Comparison of ENCODE assay signal across 8 cellular contexts in the genomic region with DNA sequence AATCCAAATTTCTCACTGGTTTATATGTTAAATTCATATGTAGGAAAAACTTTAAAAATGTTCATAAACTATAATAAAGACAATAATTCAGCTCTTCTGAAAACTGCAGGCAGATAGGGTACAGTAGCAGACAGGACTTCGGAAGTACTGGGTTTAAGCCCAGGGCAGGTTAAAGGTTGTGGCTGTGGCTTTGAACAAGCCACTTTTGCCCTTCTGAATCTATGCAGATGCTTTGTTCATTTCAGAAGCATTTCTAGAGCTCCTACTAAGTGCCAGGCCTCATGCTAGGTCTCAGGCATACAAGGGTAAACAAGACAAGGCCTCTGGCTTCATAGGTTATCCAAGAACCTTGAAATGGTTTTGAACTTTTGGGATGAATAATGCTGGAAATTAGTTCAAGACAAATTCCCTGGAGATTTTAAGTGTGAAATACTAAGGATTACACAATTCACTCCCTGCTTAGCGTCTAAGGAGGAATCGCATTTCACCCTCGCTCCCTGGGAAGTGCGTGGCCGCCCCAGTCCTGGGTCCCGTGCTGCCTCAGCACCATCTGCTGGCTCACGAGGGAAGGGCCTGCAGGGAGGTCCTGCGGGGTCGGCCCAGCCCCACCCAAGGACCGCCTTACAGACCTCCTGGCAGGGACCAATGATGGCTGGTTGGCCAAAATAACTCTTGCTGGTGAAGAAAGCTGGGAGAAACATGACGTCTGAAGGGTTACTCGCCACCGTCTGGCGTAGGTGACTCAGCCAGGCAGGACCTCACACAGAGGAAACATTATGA.
DNase-seq lines count a peak whose midpoint lies in the region; ATAC-seq and TF ChIP-seq lines count a peak whose summit lies in the region.

No MANE protein-coding gene starts in this region.

- H3K36me3 ChIP-seq in A673 (ENCODE audit: insufficient read depth, low read length, poor library complexity, severe bottlenecking) (no peaks in the 10 kb centered on the region), adrenal gland (replicated peaks in 1 of 2) (no peaks in the 10 kb centered on the region), iPS DF 6.9 (ENCODE audit: control insufficient read depth, insufficient read depth, low read length) (no peaks in the 10 kb centered on the region), spleen (no peaks in the 10 kb centered on the region)

- WGBS in adrenal gland, 4 donors = 9 to 18% (median 15%) methylated on average over 10 to 15 of the region's 15 CpGs
- WGBS in iPS DF 6.9 (ENCODE audit: insufficient coverage, insufficient read length) = no CpG with 5 or more reads among the region's 15 CpGs
- WGBS in spleen, 5 donors = 16 to 24% (median 19%) methylated on average over 15 of the region's 15 CpGs

- CTCF ChIA-PET in A673 (lab: Charles Lee) = no interaction called here

- TF ChIP-seq POLR2A in adrenal gland (IDR thresholded peaks at IDR 0.05) (no peak), spleen (IDR thresholded peaks at IDR 0.05) (no peak)

- H3K9me3 ChIP-seq in A673 (ENCODE audit: low read depth, low read length, poor library complexity, severe bottlenecking) (peaks cover 16% of the 10 kb centered on the region), adrenal gland (replicated peaks in 1 of 3) (no peaks in the 10 kb centered on the region), iPS DF 6.9 (ENCODE audit: control insufficient read depth, insufficient read depth, low read length) (no peaks in the 10 kb centered on the region), spleen (no peaks in the 10 kb centered on the region)

- TF ChIP-seq CTCF in A673 (conservative IDR thresholded peaks at IDR 0.05; ENCODE audit: low read depth, low read length) (0 out of 2 replicates have a peak, but pooled peaks have one; percentile 16), adrenal gland (IDR thresholded peaks at IDR 0.05) (peak; percentile 60 to 93 (median 86)), spleen (IDR thresholded peaks at IDR 0.05 in 8 of 11, conservative IDR thresholded peaks at IDR 0.05 in 3 of 11) (peak; percentile 38 to 81 (median 68))

- H3K4me3 ChIP-seq in A673 (ENCODE audit: low read depth, low read length, poor library complexity, severe bottlenecking) (no peak overlapping the region), adrenal gland (no peak overlapping the region), iPS DF 6.9 (ENCODE audit: low read length) (no peak overlapping the region), spleen (no peak overlapping the region)

- peak; percentile 89 for ATAC-seq in GM18502 (IDR thresholded peaks at IDR 0.05; ENCODE audit: poor library complexity, unreplicated experiment)

- H3K27me3 ChIP-seq in A673 (replicated peaks; ENCODE audit: insufficient read depth, low read depth, low read length, poor library complexity) (no peaks in the 10 kb centered on the region), adrenal gland (no peaks in the 10 kb centered on the region), iPS DF 6.9 (ENCODE audit: control insufficient read depth, insufficient read depth, low read length) (no peaks in the 10 kb centered on the region), spleen (replicated peaks in 1 of 7) (peaks cover 0 to 5% (median 0%) of the 10 kb centered on the region in 7 donors)

- POLR2A ChIA-PET in A673 (lab: Charles Lee; ENCODE audit: low non-redundant PET) = no interaction called here

- peak; percentile 3 for DNase-seq in A673 (ENCODE audit: low spot score)
- DNase-seq in HT1080 (ENCODE audit: low read depth) = peak; percentile 67
- DNase-seq in adrenal gland = peak; percentile 63 to 85 (median 79)
- peak; percentile 63 for DNase-seq in iPS DF 6.9 (ENCODE audit: low read depth, low spot score)
- peak; percentile 82 for DNase-seq in spleen
- no peak for DNase-seq in occipital lobe (lab: John Stamatoyannopoulos, UW)
- DNase-seq in stimulated activated CD4-positive, alpha-beta T cell treated with anti-CD3 and anti-CD28 coated beads, Interleukin-4, amount 100 ng/mL, for 4 hours = no peak

- H3K4me1 ChIP-seq in A673 (ENCODE audit: insufficient read depth, low read length, poor library complexity, severe bottlenecking) (no peaks in the 10 kb centered on the region), adrenal gland (replicated peaks in 1 of 2) (no peaks in the 10 kb centered on the region), iPS DF 6.9 (ENCODE audit: control insufficient read depth, insufficient read depth, low read length) (peaks cover 8% of the 10 kb centered on the region; the same call in 1 of the 2 replicates), spleen (peaks cover 0 to 8% (median 5%) of the 10 kb centered on the region in 6 donors)

- no peak overlapping the region for H3K27ac ChIP-seq in A673 (ENCODE audit: low read depth, low read length, poor library complexity, severe bottlenecking)
- no peak overlapping the region for H3K27ac ChIP-seq in adrenal gland
- H3K27ac ChIP-seq in iPS DF 6.9 (ENCODE audit: low read length) = no peak overlapping the region
- no peak overlapping the region for H3K27ac ChIP-seq in spleen

- intact Hi-C loops in A673 (cut with micrococcal nuclease; ENCODE audit: unreplicated experiment) (loop anchor here (5.0 kb wide), 1 partner anchor 340 kb away; no protein-coding TSS in a partner anchor), adrenal gland (cut with DNase I) (loop anchor here (5.0 to 10.0 kb wide), 2 partner anchors 228 to 605 kb away; no protein-coding TSS in a partner anchor), spleen (cut with DNase I; ENCODE audit: low total_unique reads) (loop anchor here (5.0 kb wide), 1 partner anchor 605 kb away; no protein-coding TSS in a partner anchor)

- BruUV-seq in A673 (replicated peaks; lab: Mats Ljungman, UMichigan) = no TSS peak

Comparison
In these comparisons a context has a peak if more than half of its experiments do, and no peak if none do; other contexts are left out.
1. DNase-seq: peak in A673 (single experiment), HT1080 (single experiment), adrenal gland (7 of 7), iPS DF 6.9 (single experiment) and spleen (single experiment); none in occipital lobe (single experiment) and stimulated activated CD4-positive, alpha-beta T cell treated with anti-CD3 and anti-CD28 coated beads, Interleukin-4, amount 100 ng/mL, for 4 hours (0 of 2).
2. CTCF ChIP-seq: peak in every context shown above with its lines; median percentile 86 in adrenal gland; 68 in spleen; 16 in A673.